8 cellular contexts compared by ENCODE assay signal in the genomic region with DNA sequence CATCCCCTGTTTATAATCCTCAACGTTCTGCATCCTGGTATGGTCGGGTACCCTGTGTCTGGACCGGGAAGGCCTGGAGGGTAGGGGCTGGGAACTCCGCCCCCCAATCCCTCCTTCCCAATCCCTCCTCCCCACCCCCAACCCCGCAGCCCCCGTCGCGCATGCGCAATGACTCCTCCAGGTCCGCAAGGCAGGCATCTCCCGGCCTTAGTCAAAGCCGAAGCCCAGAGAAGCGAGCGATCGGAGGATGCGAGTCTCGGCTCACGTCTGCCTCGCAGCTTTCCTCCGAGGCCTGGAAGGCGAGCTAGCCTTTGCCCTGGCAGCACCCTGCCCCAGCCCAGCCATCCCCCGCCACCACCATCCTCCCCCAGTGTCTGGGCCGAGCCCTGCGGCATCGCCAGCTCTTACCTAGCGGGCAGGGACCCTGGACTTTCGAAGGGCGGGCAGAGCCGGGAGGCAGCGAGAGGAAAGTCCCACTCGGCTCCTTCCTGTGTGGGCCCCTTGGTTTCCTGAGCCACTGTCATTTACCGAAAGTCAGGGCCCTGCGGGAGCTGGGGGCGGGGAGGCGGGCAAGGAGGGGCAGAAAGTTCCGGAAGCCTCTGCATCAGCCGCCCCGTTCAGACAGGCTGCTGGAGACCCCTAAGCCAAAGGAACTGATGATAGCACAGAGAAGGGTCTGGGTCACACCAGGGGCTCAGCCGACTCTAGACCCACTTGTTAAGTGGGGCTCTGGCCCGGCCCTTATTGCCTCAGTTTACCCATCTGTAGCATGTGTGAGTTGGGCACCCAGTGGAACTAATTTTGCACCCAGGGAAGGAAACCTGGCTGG. TPM values are rescaled to one million over a fixed set of nuclear protein-coding genes. Genes with fewer than 3 reads are reported as not detected.
DNase-seq lines count a peak whose midpoint lies in the region; ATAC-seq and TF ChIP-seq lines count a peak whose summit lies in the region.

A gene (minus strand): TSS at position 445 of the 829 bp plus-strand sequence. CDS start 3,565 bp downstream, outside the sequence.

- TF ChIP-seq POLR2A in adrenal gland (IDR thresholded peaks at IDR 0.05): no peak
- TF ChIP-seq POLR2A in uterus (IDR thresholded peaks at IDR 0.05): no peak

- DNase-seq in T-helper 1 cell (peak; percentile 73 to 94 (median 77)), adrenal gland (peak in 5 of 7 donors; percentile 46 to 63 (median 57)), right cardiac atrium (peak; percentile 76 to 88 (median 88)), retinal pigment epithelial cell (ENCODE audit: low read depth) (no peak), uterus (no peak)

- TF ChIP-seq CTCF in adrenal gland (IDR thresholded peaks at IDR 0.05) (no peak), retinal pigment epithelial cell (conservative IDR thresholded peaks at IDR 0.05; ENCODE audit: low read depth, low read length) (no peak), uterus (IDR thresholded peaks at IDR 0.05) (no peak)

- H3K4me3 ChIP-seq in GM08714 (ENCODE audit: low read length) (peak within 1 kb of the TSS; percentile 71), adrenal gland (peak within 1 kb of the TSS in 1 of 4 donors; percentile 48), right cardiac atrium (ENCODE audit: low read length) (peak within 1 kb of the TSS; percentile 72), retinal pigment epithelial cell (ENCODE audit: low read length) (peak within 1 kb of the TSS; percentile 23), uterus (peak within 1 kb of the TSS; percentile 7 to 19)

- no peaks in the 10 kb centered on the region for H3K27me3 ChIP-seq in adrenal gland
- H3K27me3 ChIP-seq in right cardiac atrium (ENCODE audit: control insufficient read depth, insufficient read depth): no peaks in the 10 kb centered on the region
- H3K27me3 ChIP-seq in uterus: no peaks in the 10 kb centered on the region

- H3K27ac ChIP-seq in adrenal gland: peak within 1 kb of the TSS in 4 of 5 donors; percentile 21 to 89 (median 72)
- H3K27ac ChIP-seq in right cardiac atrium (ENCODE audit: low read length): peak within 1 kb of the TSS; percentile 80
- peak within 1 kb of the TSS; percentile 57 to 59 for H3K27ac ChIP-seq in uterus

- H3K4me1 ChIP-seq in adrenal gland (replicated peaks in 1 of 2) (peaks cover 0 to 8% of the 10 kb centered on the region in 2 donors), right cardiac atrium (ENCODE audit: control insufficient read depth, insufficient read depth, low read length) (peaks cover 6% of the 10 kb centered on the region), uterus (no peaks in the 10 kb centered on the region)

- intact Hi-C loops in adrenal gland (cut with DNase I) (no loop called here), right cardiac atrium (cut with DNase I) (loop anchor here in 1 of 4 donors (5.0 kb wide), 1 partner anchor 130 kb away; a partner anchor contains a TSS), uterus (cut with DNase I; ENCODE audit: low total_unique reads) (no loop called here)

- WGBS in adrenal gland, 4 donors: 8 to 13% (median 10%) methylated on average over 18 to 40 of the region's 40 CpGs
- WGBS in right cardiac atrium: 6% methylated on average over 40 of the region's 40 CpGs

- H3K9me3 ChIP-seq in adrenal gland (replicated peaks in 1 of 3) (no peaks in the 10 kb centered on the region), right cardiac atrium (ENCODE audit: control insufficient read depth, low read length) (no peaks in the 10 kb centered on the region), uterus (no peaks in the 10 kb centered on the region)

- H3K36me3 ChIP-seq in adrenal gland (replicated peaks in 1 of 2) (no peaks in the 10 kb centered on the region), uterus (no peaks in the 10 kb centered on the region)

- ATAC-seq in HG02852 (IDR thresholded peaks at IDR 0.05; ENCODE audit: unreplicated experiment): peak; percentile 64
- ATAC-seq in right cardiac atrium: peak; percentile 68 to 76
- no peak for ATAC-seq in HG03460 (IDR thresholded peaks at IDR 0.05; ENCODE audit: unreplicated experiment)

RNA-seq across cellular contexts. Expression of the gene that starts here (rescaled TPM):
- 10 to 100 TPM in 3 of 8 donors, 1 to 10 TPM in 5; 1.8 to 15.5 (median 9.1) TPM for total RNA-seq in adrenal gland
- polyA plus RNA-seq in adrenal gland: 10 to 100 TPM in 1 of 3 donors, 1 to 10 TPM in 2; 2.1 to 11.3 (median 6.9) TPM
- total RNA-seq in right cardiac atrium: 1 to 10 TPM; 1.6 to 5.3 (median 4.0) TPM
- polyA plus RNA-seq in right cardiac atrium: 2.2 TPM
- total RNA-seq in uterus: 1 to 10 TPM in 2 of 4 donors, under 1 TPM in 2; under 0.01 to 8.1 (median 2.7) TPM

Comparison
In these comparisons a context has a peak if more than half of its experiments do, and no peak if none do; other contexts are left out.
1. DNase-seq: peak in T-helper 1 cell (5 of 5), adrenal gland (5 of 7) and right cardiac atrium (3 of 3); none in retinal pigment epithelial cell (single experiment) and uterus (0 of 2).
2. Peak in every context shown above with its lines, with median percentiles within 50 percentile points of each other: H3K27ac ChIP-seq.